ENCODE assay signal across 8 cellular contexts in genomic region chr9:15642369-15642962, GRCh38.
DNase-seq lines count a peak whose midpoint lies in the region; ATAC-seq and TF ChIP-seq lines count a peak whose summit lies in the region.

No MANE protein-coding gene starts in this region.

- H3K9me3 Mint-ChIP-seq in CD14-positive monocyte = peaks cover 2 to 15% (median 9%) of the 10 kb centered on the region in 7 donors
- peaks cover 13% of the 10 kb centered on the region for H3K9me3 Mint-ChIP-seq in chondrocyte (ENCODE audit: low read depth)
- no peaks in the 10 kb centered on the region for H3K9me3 Mint-ChIP-seq in T-helper 2 cell treated with Interferon-gamma antibody and Interleukin-4, amounts not matched to agents 5 μg/mL and 100 μg/mL, for 36 hours

- H3K36me3 Mint-ChIP-seq in CD14-positive monocyte = peaks cover 0 to 5% of the 10 kb centered on the region in 2 donors
- peaks cover 8% of the 10 kb centered on the region for H3K36me3 Mint-ChIP-seq in chondrocyte (ENCODE audit: low read depth)
- H3K36me3 Mint-ChIP-seq in T-helper 2 cell treated with Interferon-gamma antibody and Interleukin-4, amounts not matched to agents 5 μg/mL and 100 μg/mL, for 36 hours (ENCODE audit: low read depth) = no peaks in the 10 kb centered on the region

- TF ChIP-seq CTCF in CD14-positive monocyte (IDR thresholded peaks at IDR 0.05) = peak; percentile 62
- peak; percentile 81 for TF ChIP-seq CTCF in chondrocyte (IDR thresholded peaks at IDR 0.05)

- no peak for ATAC-seq in GM19035 (IDR thresholded peaks at IDR 0.05; ENCODE audit: unreplicated experiment)

- intact Hi-C loops in CD14-positive monocyte (cut with micrococcal nuclease) = no loop called here

- H3K4me3 Mint-ChIP-seq in CD14-positive monocyte = no peak overlapping the region
- no peak overlapping the region for H3K4me3 Mint-ChIP-seq in chondrocyte (ENCODE audit: unreplicated experiment)
- H3K4me3 Mint-ChIP-seq in T-helper 2 cell treated with Interferon-gamma antibody and Interleukin-4, amounts not matched to agents 5 μg/mL and 100 μg/mL, for 36 hours = no peak overlapping the region

- no peak for DNase-seq in CD14-positive monocyte (ENCODE audit: low spot score)
- DNase-seq in H4 (ENCODE audit: low spot score) = peak; percentile 42
- DNase-seq in NCI-H526 (lab: John Stamatoyannopoulos, UW) = peak; percentile 36 to 84
- no peak for DNase-seq in chondrocyte (ENCODE audit: low spot score)
- DNase-seq in middle frontal gyrus (ENCODE audit: extremely low spot score, low spot score) = peak; percentile 25
- no peak for DNase-seq in GOT3 (lab: John Stamatoyannopoulos, UW)
- no peak for DNase-seq in T-helper 2 cell treated with Interferon-gamma antibody and Interleukin-4, amounts not matched to agents 5 μg/mL and 100 μg/mL, for 36 hours (ENCODE audit: low spot score)

- H3K4me1 Mint-ChIP-seq in CD14-positive monocyte = no peaks in the 10 kb centered on the region
- peaks cover 6% of the 10 kb centered on the region for H3K4me1 Mint-ChIP-seq in chondrocyte (ENCODE audit: low read depth)
- no peaks in the 10 kb centered on the region for H3K4me1 Mint-ChIP-seq in T-helper 2 cell treated with Interferon-gamma antibody and Interleukin-4, amounts not matched to agents 5 μg/mL and 100 μg/mL, for 36 hours (ENCODE audit: low read depth)

- no peak overlapping the region for H3K27ac Mint-ChIP-seq in CD14-positive monocyte
- H3K27ac Mint-ChIP-seq in chondrocyte (ENCODE audit: unreplicated experiment) = no peak overlapping the region
- H3K27ac Mint-ChIP-seq in T-helper 2 cell treated with Interferon-gamma antibody and Interleukin-4, amounts not matched to agents 5 μg/mL and 100 μg/mL, for 36 hours = no peak overlapping the region

- no peaks in the 10 kb centered on the region for H3K27me3 Mint-ChIP-seq in CD14-positive monocyte (ENCODE audit: low read depth in 3 of 3)
- H3K27me3 Mint-ChIP-seq in chondrocyte (ENCODE audit: low read depth) = no peaks in the 10 kb centered on the region
- H3K27me3 Mint-ChIP-seq in T-helper 2 cell treated with Interferon-gamma antibody and Interleukin-4, amounts not matched to agents 5 μg/mL and 100 μg/mL, for 36 hours (ENCODE audit: low read depth) = peaks cover under 1% of the 10 kb centered on the region

Comparison
In these comparisons a context has a peak if more than half of its experiments do, and no peak if none do; other contexts are left out.
1. DNase-seq: peak in H4 (single experiment), NCI-H526 (2 of 2) and middle frontal gyrus (single experiment); none in CD14-positive monocyte (single experiment), chondrocyte (single experiment), GOT3 (single experiment) and T-helper 2 cell treated with Interferon-gamma antibody and Interleukin-4, amounts not matched to agents 5 μg/mL and 100 μg/mL, for 36 hours (single experiment).